15 cellular contexts compared by ENCODE assay signal in the genomic region with DNA sequence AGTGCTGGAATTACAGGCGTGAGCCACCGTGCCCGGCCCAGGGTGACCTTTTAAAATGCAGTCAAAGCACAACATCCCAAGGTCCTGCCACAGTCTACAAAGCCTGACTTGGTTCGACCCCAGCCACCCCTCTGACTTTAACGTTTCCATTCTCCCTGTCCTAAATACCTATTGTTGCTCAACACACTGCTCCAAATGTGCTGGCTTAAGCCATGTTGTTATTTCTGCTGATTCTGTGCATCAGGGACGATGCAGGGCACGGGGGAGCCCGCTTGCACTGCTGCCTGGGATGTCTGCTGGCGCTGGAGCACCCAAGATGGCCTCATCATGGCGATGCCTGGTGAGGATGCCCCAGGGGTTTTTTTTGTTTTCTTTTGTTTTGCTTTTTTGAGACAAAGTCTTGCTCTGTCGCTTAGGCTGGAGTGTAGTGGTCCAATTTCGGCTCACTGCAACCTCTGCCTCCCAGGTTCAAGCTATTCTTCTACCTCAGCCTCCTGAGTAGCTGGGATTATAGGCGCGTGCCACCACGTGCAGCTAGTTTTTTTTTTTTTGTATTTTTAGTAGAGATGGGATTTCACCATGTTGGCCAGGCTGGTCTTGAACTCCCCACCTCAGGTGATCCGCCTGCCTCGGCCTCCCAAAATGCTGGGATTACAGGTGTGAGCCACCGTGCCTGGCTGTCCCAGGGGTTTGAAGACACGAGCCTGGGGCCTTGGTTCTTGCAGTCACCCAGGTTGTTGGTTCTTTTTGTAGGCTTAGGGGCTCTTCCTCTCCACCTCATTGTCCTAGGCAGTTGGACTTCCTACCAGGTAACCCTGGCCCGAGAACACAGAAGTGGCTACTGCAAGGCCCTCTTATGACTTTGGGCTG. TPM values are rescaled to one million over a fixed set of nuclear protein-coding genes. Genes with fewer than 3 reads are reported as not detected.
"Had no signal": no experiment of that assay in that cellular context is flagged by ENCODE, and none has a peak within 500 bp of the region (broad histone marks: within the 10 kb centered on the region; RNA-seq: fewer than 3 reads in every experiment).

No MANE protein-coding gene starts in this region.

- H3K79me2 ChIP-seq: parathyroid adenoma had no signal

- H3K27ac Mint-ChIP-seq: activated CD4-positive, alpha-beta memory T cell treated with anti-CD3 and anti-CD28 coated beads, Interleukin-2, amount 10 ng/mL, durations not matched to agents 7 days and 5 days; activated CD4-positive, alpha-beta T cell treated with anti-CD3 and anti-CD28 coated beads for 36 hours; activated naive CD8-positive, alpha-beta T cell treated with anti-CD3 and anti-CD28 coated beads, Interleukin-2, amount 50 U/mL, for 24 hours; T-cell had no signal

- H3K4me1 Mint-ChIP-seq: activated CD4-positive, alpha-beta T cell treated with anti-CD3 and anti-CD28 coated beads for 36 hours; activated naive CD8-positive, alpha-beta T cell treated with anti-CD3 and anti-CD28 coated beads, Interleukin-2, amount 50 U/mL, for 24 hours; T-cell had no signal

- ATAC-seq: activated CD4-positive, alpha-beta T cell treated with anti-CD3 and anti-CD28 coated beads for 36 hours; activated naive CD8-positive, alpha-beta T cell treated with anti-CD3 and anti-CD28 coated beads, Interleukin-2, amount 50 U/mL, for 24 hours; T-cell had no signal

- H3K36me3 Mint-ChIP-seq: T-cell had no signal

- H3K4me1 ChIP-seq: parathyroid adenoma had no signal

- DNase-seq: activated CD4-positive, alpha-beta memory T cell treated with anti-CD3 and anti-CD28 coated beads, Interleukin-2, amount 10 ng/mL, durations not matched to agents 7 days and 5 days; activated CD4-positive, alpha-beta T cell treated with anti-CD3 and anti-CD28 coated beads for 36 hours; activated CD8-positive, alpha-beta memory T cell treated with anti-CD3 and anti-CD28 coated beads, Interleukin-2, amount 50 U/mL, for 4 hours; activated naive CD4-positive, alpha-beta T cell treated with Interleukin-2 at 50 U/mL for 16 hours; activated naive CD8-positive, alpha-beta T cell treated with anti-CD3 and anti-CD28 coated beads, Interleukin-2, amount 50 U/mL, for 24 hours; central memory CD4-positive, alpha-beta T cell; left lung; mesendoderm; T-cell; tibial artery; WERI-Rb-1 had no signal

- FAIRE-seq: small intestine had no signal

- H2AFZ ChIP-seq: parathyroid adenoma had no signal

- H3K4me3 ChIP-seq: left lung, SK-N-MC, tibial artery had no signal

- H3K4me3 Mint-ChIP-seq: activated CD4-positive, alpha-beta memory T cell treated with anti-CD3 and anti-CD28 coated beads, Interleukin-2, amount 10 ng/mL, durations not matched to agents 7 days and 5 days; activated CD4-positive, alpha-beta T cell treated with anti-CD3 and anti-CD28 coated beads for 36 hours; activated naive CD8-positive, alpha-beta T cell treated with anti-CD3 and anti-CD28 coated beads, Interleukin-2, amount 50 U/mL, for 24 hours; neural crest cell; T-cell had no signal

- H3K9ac ChIP-seq: parathyroid adenoma had no signal

- H3K27me3 Mint-ChIP-seq: activated CD4-positive, alpha-beta memory T cell treated with anti-CD3 and anti-CD28 coated beads, Interleukin-2, amount 10 ng/mL, durations not matched to agents 7 days and 5 days; activated CD4-positive, alpha-beta T cell treated with anti-CD3 and anti-CD28 coated beads for 36 hours had no signal

- H3K9me3 Mint-ChIP-seq: activated CD4-positive, alpha-beta memory T cell treated with anti-CD3 and anti-CD28 coated beads, Interleukin-2, amount 10 ng/mL, durations not matched to agents 7 days and 5 days; activated naive CD8-positive, alpha-beta T cell treated with anti-CD3 and anti-CD28 coated beads, Interleukin-2, amount 50 U/mL, for 24 hours; T-cell had no signal

- H3K27me3 ChIP-seq: left lung, tibial artery had no signal

- H3K27ac ChIP-seq: left lung, parathyroid adenoma, SK-N-MC, tibial artery, WERI-Rb-1 had no signal

RNA-seq across cellular contexts. Expression of a gene that starts 22.9 kb away (rescaled TPM):
- total RNA-seq: activated CD4-positive, alpha-beta memory T cell treated with anti-CD3 and anti-CD28 coated beads, Interleukin-2, amount 10 ng/mL, durations not matched to agents 7 days and 5 days; activated CD4-positive, alpha-beta T cell treated with anti-CD3 and anti-CD28 coated beads for 36 hours had no signal
